Comparison of ENCODE assay signal across 35 cellular contexts in the genomic region with DNA sequence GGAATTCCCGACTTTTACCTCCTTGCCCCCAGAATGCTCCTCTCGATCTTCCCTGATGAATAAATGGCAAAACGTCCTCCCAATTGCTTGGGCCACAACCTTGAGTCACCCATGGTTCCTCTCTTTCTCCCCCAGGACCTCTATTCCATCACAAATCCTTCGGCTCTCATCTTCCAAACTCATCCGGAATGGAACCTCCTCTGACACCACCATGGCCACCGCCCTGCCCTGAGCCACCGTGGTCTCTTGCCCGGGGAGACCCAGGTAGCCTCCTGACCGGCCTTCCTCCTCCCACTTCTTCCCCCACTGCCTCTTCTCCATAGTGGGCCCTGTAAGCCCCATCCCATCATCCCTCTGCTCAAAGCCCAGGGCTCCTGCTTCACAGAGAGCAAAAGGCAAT. TPM values are rescaled to one million over a fixed set of nuclear protein-coding genes. Genes with fewer than 3 reads are reported as not detected.
"Had no signal": no experiment of that assay in that cellular context is flagged by ENCODE, and none has a peak within 500 bp of the region (broad histone marks: within the 10 kb centered on the region; RNA-seq: fewer than 3 reads in every experiment).

No MANE protein-coding gene starts in this region.

- H3K4me1 Mint-ChIP-seq: nephron progenitor cell; stimulated activated memory B cell treated with anti-CD40 and anti-IgM and Interleukin-4, amounts not matched to agents 10 μg/mL and 1 μg/mL and 100 μg/mL, for 72 hours had no signal

- H3K4me3 ChIP-seq: neural progenitor cell, pancreas, prostate gland, right atrium auricular region, skin epidermis, smooth muscle cell, spleen, suprapubic skin, testis, tibial artery, transverse colon, upper lobe of right lung, uterus had no signal

- H3K9ac ChIP-seq: neural progenitor cell had no signal

- H3K36me3 Mint-ChIP-seq: naive B cell; naive thymus-derived CD8-positive, alpha-beta T cell; natural killer cell treated with Interleukin-12 subunit alpha and Interleukin-12 subunit beta and Interleukin-15 and Interleukin-18, amount 100 ng/mL, for 72 hours; stimulated activated memory B cell treated with anti-CD40 and anti-IgM and Interleukin-4, amounts not matched to agents 10 μg/mL and 1 μg/mL and 100 μg/mL, for 72 hours; type B pancreatic cell had no signal

- H3K27ac Mint-ChIP-seq: naive B cell; natural killer cell treated with Interleukin-12 subunit alpha and Interleukin-12 subunit beta and Interleukin-15 and Interleukin-18, amount 100 ng/mL, for 72 hours; nephron progenitor cell; neural progenitor cell; stimulated activated memory B cell treated with anti-CD40 and anti-IgM and Interleukin-4, amounts not matched to agents 10 μg/mL and 1 μg/mL and 100 μg/mL, for 72 hours; stimulated activated naive CD8-positive, alpha-beta T cell treated with anti-CD3 and anti-CD28 coated beads, Interleukin-15, amount 100 ng/mL, for 72 hours; type B pancreatic cell had no signal

- ATAC-seq: naive thymus-derived CD8-positive, alpha-beta T cell; natural killer cell treated with Interleukin-12 subunit alpha and Interleukin-12 subunit beta and Interleukin-15 and Interleukin-18, amount 100 ng/mL, for 72 hours; pancreas; sciatic nerve; stimulated activated memory B cell treated with anti-CD40 and anti-IgM and Interleukin-4, amounts not matched to agents 10 μg/mL and 1 μg/mL and 100 μg/mL, for 72 hours; stimulated activated naive CD8-positive, alpha-beta T cell treated with anti-CD3 and anti-CD28 coated beads, Interleukin-15, amount 100 ng/mL, for 72 hours; stimulated activated naive CD8-positive, alpha-beta T cell treated with anti-CD3 and anti-CD28 coated beads, Interleukin-15, Interleukin-2, amounts not matched to agents 100 U/mL and 50 U/mL, for 24 hours; upper lobe of right lung had no signal

- H3K36me3 ChIP-seq: neural progenitor cell, neutrophil, pancreas, prostate gland, right atrium auricular region, spleen, suprapubic skin, tibial artery, transverse colon, upper lobe of right lung, uterus had no signal

- H3K9me3 Mint-ChIP-seq: natural killer cell treated with Interleukin-12 subunit alpha and Interleukin-12 subunit beta and Interleukin-15 and Interleukin-18, amount 100 ng/mL, for 72 hours; neural progenitor cell; stimulated activated memory B cell treated with anti-CD40 and anti-IgM and Interleukin-4, amounts not matched to agents 10 μg/mL and 1 μg/mL and 100 μg/mL, for 72 hours; stimulated activated naive CD8-positive, alpha-beta T cell treated with anti-CD3 and anti-CD28 coated beads, Interleukin-15, amount 100 ng/mL, for 72 hours; type B pancreatic cell had no signal

- H3K4me2 ChIP-seq: neural progenitor cell, smooth muscle cell had no signal

- DNase-seq: naive B cell; naive thymus-derived CD8-positive, alpha-beta T cell; nephron progenitor cell; nucleus accumbens; retina; spleen; stimulated activated CD4-positive, alpha-beta T cell treated with anti-CD3 and anti-CD28 coated beads, Interleukin-12 subunit alpha, Interleukin-12 subunit beta, amount 100 ng/mL, for 4 hours; stimulated activated CD4-positive, alpha-beta T cell treated with anti-CD3 and anti-CD28 coated beads, Interleukin-1b, Interleukin-23, amount 100 ng/mL, for 48 hours; stimulated activated CD4-positive, alpha-beta T cell treated with anti-CD3 and anti-CD28 coated beads, Interleukin-4, amount 100 ng/mL, for 1 hour; stimulated activated CD4-positive, alpha-beta T cell treated with anti-CD3 and anti-CD28 coated beads, Interleukin-4, amount 100 ng/mL, for 4 hours; stimulated activated CD8-positive, alpha-beta memory T cell treated with anti-CD3 and anti-CD28 coated beads, Interleukin-4, amount 100 ng/mL, for 48 hours; stimulated activated naive CD4-positive, alpha-beta T cell; stimulated activated naive CD8-positive, alpha-beta T cell treated with anti-CD3 and anti-CD28 coated beads, Interleukin-15, amount 100 ng/mL, for 72 hours; stimulated activated naive CD8-positive, alpha-beta T cell treated with anti-CD3 and anti-CD28 coated beads, Interleukin-15, Interleukin-2, amounts not matched to agents 100 U/mL and 50 U/mL, for 24 hours; substantia nigra; testis; tibial artery; transverse colon; upper lobe of right lung; uterus had no signal

- H3K27ac ChIP-seq: neural progenitor cell, neutrophil, pancreas, prostate gland, right atrium auricular region, skin epidermis, spleen, suprapubic skin, testis, tibial artery, transverse colon, upper lobe of right lung, uterus had no signal

- H3K4me1 ChIP-seq: pancreas, prostate gland, upper lobe of right lung had no signal

- FAIRE-seq: pancreas had no signal

- H3K4me3 Mint-ChIP-seq: naive B cell; naive thymus-derived CD8-positive, alpha-beta T cell; natural killer cell treated with Interleukin-12 subunit alpha and Interleukin-12 subunit beta and Interleukin-15 and Interleukin-18, amount 100 ng/mL, for 72 hours; nephron progenitor cell; neural progenitor cell; stimulated activated memory B cell treated with anti-CD40 and anti-IgM and Interleukin-4, amounts not matched to agents 10 μg/mL and 1 μg/mL and 100 μg/mL, for 72 hours; stimulated activated naive CD8-positive, alpha-beta T cell treated with anti-CD3 and anti-CD28 coated beads, Interleukin-15, amount 100 ng/mL, for 72 hours; type B pancreatic cell had no signal

- H3K9me3 ChIP-seq: neutrophil, pancreas, prostate gland, right atrium auricular region, spleen, suprapubic skin, testis, tibial artery, transverse colon, upper lobe of right lung, uterus had no signal

- H2AFZ ChIP-seq: neural progenitor cell had no signal

RNA-seq across cellular contexts. Expression of gene SLC7A10, which starts 4.9 kb away (rescaled TPM):
- total RNA-seq: naive thymus-derived CD8-positive, alpha-beta T cell; natural killer cell treated with Interleukin-12 subunit alpha and Interleukin-12 subunit beta and Interleukin-15 and Interleukin-18, amount 100 ng/mL, for 72 hours; osteocyte; posterior vena cava; pulmonary artery endothelial cell; smooth muscle cell; uterus had no signal
- polyA plus RNA-seq: naive thymus-derived CD8-positive, alpha-beta T cell had no signal

RNA-seq across cellular contexts. Expression of gene LRP3, which starts 26.6 kb away (rescaled TPM):
- total RNA-seq: naive thymus-derived CD8-positive, alpha-beta T cell; natural killer cell treated with Interleukin-12 subunit alpha and Interleukin-12 subunit beta and Interleukin-15 and Interleukin-18, amount 100 ng/mL, for 72 hours had no signal
- polyA plus RNA-seq: naive thymus-derived CD8-positive, alpha-beta T cell had no signal
